8 cellular contexts compared by ENCODE assay signal in genomic region chr1:24909388-24909898, GRCh38. TPM values are rescaled to one million over a fixed set of nuclear protein-coding genes. Genes with fewer than 3 reads are reported as not detected.
DNase-seq lines count a peak whose midpoint lies in the region; ATAC-seq, FAIRE-seq and TF ChIP-seq lines count a peak whose summit lies in the region.

No MANE protein-coding gene starts in this region.

- no peaks in the 10 kb centered on the region for H3F3A ChIP-seq in MM.1S (ENCODE audit: insufficient read depth, low read length)

- H3K79me1 ChIP-seq in IMR-90 (ENCODE audit: low read depth in 1 of 2, low read length in 2 of 2), result no peaks in the 10 kb centered on the region

- peaks cover 1% of the 10 kb centered on the region; the same call in 1 of the 2 replicates for H3K9me3 ChIP-seq in IMR-90 (ENCODE audit: control insufficient read depth, insufficient read depth, low read length)
- no peaks in the 10 kb centered on the region for H3K9me3 ChIP-seq in GM12878 (replicated peaks; ENCODE audit: control insufficient read depth, insufficient read depth, low read length)
- H3K9me3 ChIP-seq in MM.1S (replicated peaks; ENCODE audit: insufficient read depth, low read length), result no peaks in the 10 kb centered on the region

- TF ChIP-seq RAD21 in IMR-90 (IDR thresholded peaks at IDR 0.05; ENCODE audit: low read length), result peak; percentile 45
- TF ChIP-seq RAD21 in GM12878 (IDR thresholded peaks at IDR 0.05; ENCODE audit: insufficient read depth, low read depth, low read length), result no peak

- in situ Hi-C loops in IMR-90 (cut with MboI; ENCODE audit: low sequenced_read_pairs), result no loop called here
- in situ Hi-C loops in GM12878 (cut with MboI), result no loop called here

- dilution Hi-C loops in IMR-90 (cut with HindIII; ENCODE audit: low sequenced_read_pairs, unreplicated experiment), result no loop called here

- H4K91ac ChIP-seq in IMR-90 (ENCODE audit: insufficient read depth, low read depth, low read length), result no peak overlapping the region

- intact Hi-C loops in IMR-90 (cut with micrococcal nuclease), result no loop called here
- intact Hi-C loops in GM12878 (cut with micrococcal nuclease; ENCODE audit: unreplicated experiment), result no loop called here

- H3K36me3 ChIP-seq in IMR-90 (ENCODE audit: control insufficient read depth, insufficient read depth, low read length), result no peaks in the 10 kb centered on the region
- peaks cover 59 to 84% of the 10 kb centered on the region in 2 experiments for H3K36me3 ChIP-seq in GM12878 (ENCODE audit: control insufficient read depth in 2 of 2, insufficient read depth in 2 of 2, low read length in 1 of 2)
- no peaks in the 10 kb centered on the region for H3K36me3 ChIP-seq in kidney epithelial cell (ENCODE audit: control insufficient read depth, insufficient read depth, low read length)
- peaks cover 4% of the 10 kb centered on the region; the same call in 1 of the 2 replicates for H3K36me3 ChIP-seq in MM.1S (replicated peaks; ENCODE audit: insufficient read depth, low read length)

- TF ChIP-seq EP300 in GM12878 (IDR thresholded peaks at IDR 0.05; ENCODE audit: borderline replicate concordance in 1 of 2, control insufficient read depth in 1 of 2, low read depth in 2 of 2, low read length in 2 of 2), result no peak

- peaks cover 6% of the 10 kb centered on the region; the same call in 1 of the 2 replicates for H3K27me3 ChIP-seq in IMR-90 (ENCODE audit: control insufficient read depth, insufficient read depth, low read length)
- no peaks in the 10 kb centered on the region for H3K27me3 ChIP-seq in GM12878 (replicated peaks in 1 of 2; ENCODE audit: control insufficient read depth in 2 of 2, insufficient read depth in 2 of 2, low read length in 1 of 2)
- H3K27me3 ChIP-seq in kidney epithelial cell (ENCODE audit: control insufficient read depth, insufficient read depth, low read length), result peaks cover 2% of the 10 kb centered on the region
- H3K27me3 ChIP-seq in MM.1S (replicated peaks; ENCODE audit: insufficient read depth, low read length), result no peaks in the 10 kb centered on the region

- H3K4me1 Mint-ChIP-seq in type B pancreatic cell (ENCODE audit: unreplicated experiment), result peaks cover 12% of the 10 kb centered on the region

- no peak overlapping the region for H3K14ac ChIP-seq in IMR-90 (replicated peaks; ENCODE audit: low read depth, low read length)

- peak overlapping the region; percentile 31 for H3K4me3 Mint-ChIP-seq in type B pancreatic cell

- WGBS in IMR-90 (ENCODE audit: extremely low coverage in 2 of 2, insufficient read length in 1 of 2), 2 experiments, result 52% methylated on average over 5 of the region's 15 CpGs; no CpG with 5 or more reads in 1 of the 2 experiments
- WGBS in GM12878 (ENCODE audit: insufficient coverage, insufficient replicate concordance, low lambda C conversion rate, missing lambda C conversion rate), result 92% methylated on average over 15 of the region's 15 CpGs

- no peak overlapping the region for H2BK120ac ChIP-seq in IMR-90 (ENCODE audit: low read depth, low read length)

- no peaks in the 10 kb centered on the region for H4K20me1 ChIP-seq in IMR-90 (ENCODE audit: insufficient read depth, low read length)
- H4K20me1 ChIP-seq in GM12878 (ENCODE audit: control insufficient read depth, insufficient read depth), result peaks cover 29% of the 10 kb centered on the region
- H4K20me1 ChIP-seq in MM.1S (ENCODE audit: insufficient read depth, low read length), result no peaks in the 10 kb centered on the region

- DNase-seq in AG20443 (ENCODE audit: low spot score), result peak; percentile 83
- peak; percentile 61 for DNase-seq in IMR-90
- DNase-seq in GM12878 (ENCODE audit: low read depth, low spot score), result no peak
- DNase-seq in kidney epithelial cell (ENCODE audit: low read depth), result peak; percentile 39
- no peak for DNase-seq in type B pancreatic cell (ENCODE audit: extremely low spot score, unreplicated experiment)
- no peak for DNase-seq in MM.1S
- DNase-seq in T1000 (lab: John Stamatoyannopoulos, UW), result no peak
- DNase-seq in NCI-H1417 treated with DMSO at 0.1 percent for 48 hours (lab: John Stamatoyannopoulos, UW), result no peak

- H4K8ac ChIP-seq in IMR-90 (ENCODE audit: low read depth in 2 of 2, low read length in 2 of 2), result no peak overlapping the region

- no peak overlapping the region for H3K18ac ChIP-seq in IMR-90 (ENCODE audit: low read depth, low read length)

- SMC1A ChIA-PET in GM12878 (lab: Charles Lee; ENCODE audit: uncharacterized antibody, unreplicated experiment), result no interaction called here

- H3K4me2 ChIP-seq in IMR-90 (ENCODE audit: low read depth, low read length) (no peak overlapping the region), GM12878 (ENCODE audit: control insufficient read depth, insufficient read depth) (no peak overlapping the region), MM.1S (ENCODE audit: low read depth, low read length) (no peak overlapping the region)

- TF ChIP-seq POLR2A in IMR-90 (IDR thresholded peaks at IDR 0.05; ENCODE audit: low read depth, low read length), result no peak
- TF ChIP-seq POLR2A in GM12878 (IDR thresholded peaks at IDR 0.05; ENCODE audit: low read depth, low read length), result peak; percentile 54; the same call in 1 of the 2 replicates

- peak overlapping the region; percentile 28 for H2AK9ac ChIP-seq in IMR-90 (replicated peaks; ENCODE audit: low read depth, low read length, poor library complexity)

- RAD21 ChIA-PET in GM12878 (lab: Charles Lee; ENCODE audit: unreplicated experiment), result no interaction called here

- no peak overlapping the region for H2BK20ac ChIP-seq in IMR-90 (ENCODE audit: low read depth, low read length)

- H3K27ac ChIP-seq in IMR-90 (ENCODE audit: insufficient read depth, low read length) (no peak overlapping the region), GM12878 (ENCODE audit: control insufficient read depth, insufficient read depth) (no peak overlapping the region), MM.1S (ENCODE audit: low read length) (no peak overlapping the region)

- H3K9ac ChIP-seq in IMR-90 (ENCODE audit: low read depth, low read length) (no peak overlapping the region), GM12878 (ENCODE audit: control insufficient read depth, insufficient read depth, low read length) (no peak overlapping the region), MM.1S (ENCODE audit: low read length) (no peak overlapping the region)

- no peak overlapping the region for H2BK5ac ChIP-seq in IMR-90 (ENCODE audit: low read depth, low read length, poor library complexity, severe bottlenecking)

- H3K23ac ChIP-seq in IMR-90 (ENCODE audit: low read depth, low read length), result no peak overlapping the region

- H4K5ac ChIP-seq in IMR-90 (ENCODE audit: low read depth, low read length), result no peak overlapping the region

- H3K56ac ChIP-seq in IMR-90 (ENCODE audit: extremely low read depth, insufficient read depth, low read length), result no peak overlapping the region

- no peak overlapping the region for H2BK15ac ChIP-seq in IMR-90 (ENCODE audit: low read depth, low read length)

- H3K79me2 ChIP-seq in GM12878 (ENCODE audit: control insufficient read depth, insufficient read depth, low read length), result peaks cover 18% of the 10 kb centered on the region
- H3K79me2 ChIP-seq in MM.1S (ENCODE audit: low read length), result peaks cover 40% of the 10 kb centered on the region

- FAIRE-seq in GM12878 (lab: Jason Lieb, UNC), result no peak

- no TSS peak for BruUV-seq in IMR-90 (replicated peaks; lab: Mats Ljungman, UMichigan)
- BruUV-seq in GM12878 (replicated peaks; lab: Mats Ljungman, UMichigan), result TSS peak; percentile 3

- ATAC-seq in IMR-90 (ENCODE audit: low read depth) (peak; percentile 78), GM12878 (no peak)

- peaks cover 2% of the 10 kb centered on the region; the same call in 1 of the 2 replicates for H3K4me1 ChIP-seq in IMR-90 (ENCODE audit: control insufficient read depth, insufficient read depth, low read length)
- no peaks in the 10 kb centered on the region for H3K4me1 ChIP-seq in GM12878 (ENCODE audit: control insufficient read depth, insufficient read depth, low read length)
- no peaks in the 10 kb centered on the region for H3K4me1 ChIP-seq in MM.1S (ENCODE audit: low read length)

- peak overlapping the region; percentile 58 for H3K27ac Mint-ChIP-seq in type B pancreatic cell

- H3K9me3 Mint-ChIP-seq in type B pancreatic cell, result no peaks in the 10 kb centered on the region

- TF ChIP-seq CTCF in IMR-90 (conservative IDR thresholded peaks at IDR 0.05; ENCODE audit: low read depth, low read length) (peak; percentile 48), GM12878 (IDR thresholded peaks at IDR 0.05 in 2 of 3, conservative IDR thresholded peaks at IDR 0.05 in 1 of 3; ENCODE audit: control insufficient read depth in 2 of 3, extremely low read depth in 1 of 3, insufficient read depth in 1 of 3, low read depth in 3 of 3, low read length in 3 of 3) (0 out of 6 replicates have a peak, but pooled peaks of 1 of the 3 experiments have one; percentile 3), kidney epithelial cell (IDR thresholded peaks at IDR 0.05; ENCODE audit: insufficient read depth, low read length, poor library complexity, severe bottlenecking) (peak; percentile 73), type B pancreatic cell (conservative IDR thresholded peaks at IDR 0.05) (peak; percentile 70), MM.1S (IDR thresholded peaks at IDR 0.05; ENCODE audit: low read length) (no peak)

- H3K9me2 ChIP-seq in MM.1S (replicated peaks; ENCODE audit: insufficient read depth, low read length), result no peaks in the 10 kb centered on the region

- POLR2A ChIA-PET in IMR-90 (lab: Charles Lee; ENCODE audit: unreplicated experiment) (no interaction called here), GM12878 (lab: Charles Lee) (no interaction called here)

- CTCF ChIA-PET in IMR-90 (lab: Yijun Ruan, JAX) (interaction anchor here (1.0 kb wide), 1 partner anchor 62 kb away, joined by 3 read pairs; no protein-coding TSS in a partner anchor), GM12878 (lab: Yijun Ruan, JAX) (interaction anchor here (0.9 to 2.4 kb wide), 2 partner anchors 11 to 18 kb away, joined by 5 read pairs; no protein-coding TSS in a partner anchor)

- H3K36me3 Mint-ChIP-seq in type B pancreatic cell, result no peaks in the 10 kb centered on the region

- H3K4me3 ChIP-seq in IMR-90 (ENCODE audit: insufficient read depth, low read depth, low read length) (no peak overlapping the region), GM12878 (no peak overlapping the region), kidney epithelial cell (ENCODE audit: low read depth, low read length) (no peak overlapping the region), MM.1S (ENCODE audit: low read length) (no peak overlapping the region)

- no peak overlapping the region for H2AK5ac ChIP-seq in IMR-90 (ENCODE audit: low read depth, low read length)

- no peak overlapping the region for H3K4ac ChIP-seq in IMR-90 (ENCODE audit: low read depth, low read length)

- H2AFZ ChIP-seq in IMR-90 (replicated peaks; ENCODE audit: low read length, poor library complexity), result peak overlapping the region; percentile 69
- no peak overlapping the region for H2AFZ ChIP-seq in GM12878 (ENCODE audit: control insufficient read depth, low read depth, low read length)
- H2AFZ ChIP-seq in MM.1S (ENCODE audit: low read length), result no peak overlapping the region

- peaks cover 6% of the 10 kb centered on the region for H3K27me3 Mint-ChIP-seq in type B pancreatic cell

- H3K9me1 ChIP-seq in IMR-90 (ENCODE audit: insufficient read depth, low read length), result no peaks in the 10 kb centered on the region

RNA-seq across cellular contexts. Expression of gene RUNX3, which starts 20.6 kb away (rescaled TPM):
- total RNA-seq in IMR-90 (2012; rRNA removed) (not detected in 2 replicates), GM12878 (2014; rRNA removed) (25.8 and 33.5 TPM in 2 replicates), GM12878 (2014; rRNA removed; fragmentation: Illumina TruSeq; extraction: Trizol) (18.4 and 19.0 TPM in 2 replicates), GM12878 (2021) (148 and 151 TPM in 2 replicates), kidney epithelial cell (0.38 and 0.82 TPM in 2 replicates), type B pancreatic cell (ENCODE audit: low replicate concordance) (0.41 TPM in 1 of 2 replicates, not detected in the other)
- polyA plus RNA-seq in IMR-90 (2012; rRNA removed) (0.07 TPM in 2 replicates), GM12878 (2011; rRNA removed) (15.0 and 25.8 TPM in 2 replicates), GM12878 (2014; fragmentation: Illumina TruSeq; extraction: Trizol) (48.8 and 61.7 TPM in 2 replicates), GM12878 (2014; fragmentation: Nextera tagmentation; extraction: Ambion mirVana) (10 to 100 TPM; 21.6 to 26.3 TPM), GM12878 (2014; rRNA removed) (64.7 and 79.6 TPM in 2 replicates), GM12878 (2016; fragmentation: Nextera tagmentation; extraction: Ambion mirVana) (10 to 100 TPM; 29.3 to 34.0 TPM)
- 0.01 and 0.04 TPM in 2 replicates for polyA plus RNA-seq in IMR-90 (2012; cell fraction: cytosol; rRNA removed)
- 0.02 TPM in 1 of 2 replicates, not detected in the other for polyA plus RNA-seq in IMR-90 (2012; cell fraction: nucleus; rRNA removed; ENCODE audit: low replicate concordance)
- total RNA-seq in GM12878 (2013; cell fraction: nucleolus; rRNA removed), result 101 and 106 TPM in 2 replicates
- polyA plus RNA-seq in GM12878 (2011; ENCODE audit: low read depth), result 44.1 TPM
- polyA plus RNA-seq in GM12878 (2011; cell fraction: cytosol; rRNA removed), result 45.6 and 51.9 TPM in 2 replicates
- polyA plus RNA-seq in GM12878 (2011; cell fraction: nucleus; rRNA removed), result 72.8 and 112 TPM in 2 replicates
- 91.6 and 104 TPM in 2 replicates for polyA plus RNA-seq in GM12878 (2012)
- polyA minus RNA-seq in GM12878 (2011; rRNA and poly(A)+ RNA removed), result 20.0 and 31.7 TPM in 2 replicates
- polyA minus RNA-seq in GM12878 (2011; cell fraction: cytosol; rRNA and poly(A)+ RNA removed), result 30.6 and 47.6 TPM in 2 replicates
- polyA minus RNA-seq in GM12878 (2011; cell fraction: nucleus; rRNA and poly(A)+ RNA removed), result 30.8 and 46.2 TPM in 2 replicates

Comparison
In these comparisons a context has a peak if more than half of its experiments do, and no peak if none do; other contexts are left out.
1. DNase-seq: peak in AG20443 (single experiment), IMR-90 (single experiment) and kidney epithelial cell (single experiment); none in GM12878 (single experiment), type B pancreatic cell (single experiment), MM.1S (single experiment), T1000 (single experiment) and NCI-H1417 treated with DMSO at 0.1 percent for 48 hours (single experiment).
2. RNA of gene RUNX3, which starts 20.6 kb away (total RNA-seq): 18.4 to 151 TPM in GM12878; 0.41 TPM in type B pancreatic cell, 0.38 to 0.82 TPM in kidney epithelial cell and not detected in IMR-90; every median in the first group is over 10 times any median in the second.